In the genomic region with DNA sequence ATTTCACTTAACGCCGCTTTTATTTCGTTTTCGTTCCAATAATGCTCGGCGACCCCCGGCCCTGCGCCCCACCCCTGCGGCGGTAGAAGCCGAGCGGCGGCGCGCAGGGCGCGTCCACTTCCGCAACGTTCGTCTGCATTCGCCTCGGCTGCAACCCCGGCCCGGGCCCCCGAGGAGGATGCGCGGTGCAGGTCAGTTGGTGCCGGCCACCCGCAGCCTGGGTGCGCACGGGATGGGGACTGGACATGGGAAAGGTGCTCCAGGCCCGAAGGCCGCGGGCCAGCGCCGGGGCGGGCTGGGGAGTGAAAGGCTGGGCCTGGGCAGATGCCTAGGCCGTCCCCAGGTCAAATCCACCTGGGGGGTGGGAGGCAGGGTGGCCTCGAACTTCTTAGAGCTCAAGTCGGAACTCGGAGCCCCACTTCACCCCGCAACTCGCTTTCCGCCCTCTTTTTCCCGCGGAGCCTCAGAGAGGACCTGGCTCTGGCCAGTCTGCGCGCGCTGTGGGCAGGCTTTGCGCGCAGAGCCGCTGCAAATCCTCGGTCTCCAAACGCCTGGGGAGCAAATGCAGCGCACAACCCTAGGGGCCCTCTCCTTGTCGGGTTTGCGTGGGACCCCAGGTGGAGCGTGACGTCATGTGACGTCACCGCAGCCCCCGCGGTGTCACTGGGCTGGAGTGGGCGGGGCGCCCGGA, we compare ENCODE assay signal across 7 cellular contexts. TPM values are rescaled to one million over a fixed set of nuclear protein-coding genes. Genes with fewer than 3 reads are reported as not detected.
DNase-seq lines count a peak whose midpoint lies in the region; ATAC-seq and TF ChIP-seq lines count a peak whose summit lies in the region.

No MANE protein-coding gene starts in this region.

- H3K9me3 ChIP-seq in HUES6 (ENCODE audit: control insufficient read depth, insufficient read depth, low read depth, low read length), result no peaks in the 10 kb centered on the region

- no peak overlapping the region for H3K27ac ChIP-seq in HUES6 (ENCODE audit: low read depth, low read length)

- no peaks in the 10 kb centered on the region for H3K36me3 ChIP-seq in HUES6 (ENCODE audit: control insufficient read depth, insufficient read depth, low read length)

- H3K27me3 ChIP-seq in HUES6 (ENCODE audit: control insufficient read depth, insufficient read depth, low read length), result peaks cover 100% of the 10 kb centered on the region

- ATAC-seq in esophagus mucosa (peak; percentile 15), HG02678 (IDR thresholded peaks at IDR 0.05; ENCODE audit: unreplicated experiment) (no peak)

- no peak overlapping the region for H3K9ac ChIP-seq in HUES6 (ENCODE audit: low read length)

- no peaks in the 10 kb centered on the region for H3K9me3 Mint-ChIP-seq in Calu3 (ENCODE audit: low read depth, unreplicated experiment)
- H3K9me3 Mint-ChIP-seq in osteocyte (ENCODE audit: unreplicated experiment), result no peaks in the 10 kb centered on the region

- peaks cover 7% of the 10 kb centered on the region for H3K4me1 Mint-ChIP-seq in Calu3 (ENCODE audit: low read depth, unreplicated experiment)
- peaks cover 40% of the 10 kb centered on the region for H3K4me1 Mint-ChIP-seq in osteocyte (ENCODE audit: unreplicated experiment)

- no TSS peak for BruUV-seq in Calu3 (replicated peaks; lab: Mats Ljungman, UMichigan)

- H3K4me3 Mint-ChIP-seq in Calu3 (ENCODE audit: low read depth, unreplicated experiment) (peak overlapping the region; percentile 11), osteocyte (ENCODE audit: unreplicated experiment) (peak overlapping the region; percentile 55)

- intact Hi-C loops in Calu3 (cut with micrococcal nuclease; ENCODE audit: unreplicated experiment), result no loop called here

- peaks cover 43% of the 10 kb centered on the region for H3K4me1 ChIP-seq in HUES6 (ENCODE audit: control insufficient read depth, insufficient read depth, low read length)

- CTCF ChIA-PET in Calu3 (lab: Charles Lee), result no interaction called here

- no peak for DNase-seq in Calu3
- DNase-seq in osteocyte (ENCODE audit: extremely low spot score, unreplicated experiment), result no peak
- DNase-seq in SKM-1 treated with dmso at 0.1 percent for 144 hours (lab: John Stamatoyannopoulos, UW; ENCODE audit: unreplicated experiment), result no peak
- no peak for DNase-seq in NCI-H524 (lab: John Stamatoyannopoulos, UW)

- H3K27ac Mint-ChIP-seq in Calu3 (ENCODE audit: unreplicated experiment), result peak overlapping the region; percentile 6
- no peak overlapping the region for H3K27ac Mint-ChIP-seq in osteocyte (ENCODE audit: unreplicated experiment)

- peaks cover 36% of the 10 kb centered on the region for H3K36me3 Mint-ChIP-seq in Calu3 (ENCODE audit: insufficient read depth, unreplicated experiment)
- no peaks in the 10 kb centered on the region for H3K36me3 Mint-ChIP-seq in osteocyte (ENCODE audit: unreplicated experiment)

- TF ChIP-seq CTCF in Calu3 (IDR thresholded peaks at IDR 0.05; ENCODE audit: unreplicated experiment) (no peak), osteocyte (IDR thresholded peaks at IDR 0.05) (no peak)

- peak overlapping the region; percentile 49 for H3K4me3 ChIP-seq in HUES6 (ENCODE audit: low read depth, low read length)

- peaks cover 16% of the 10 kb centered on the region for H3K27me3 Mint-ChIP-seq in Calu3 (ENCODE audit: unreplicated experiment)
- H3K27me3 Mint-ChIP-seq in osteocyte (ENCODE audit: unreplicated experiment), result peaks cover 71% of the 10 kb centered on the region

RNA-seq across cellular contexts. Expression of gene TLX3, which starts 3.2 kb away (rescaled TPM):
- total RNA-seq in Calu3 (2022) (6.0 and 6.5 TPM in 2 replicates), esophagus mucosa (not detected), osteocyte (not detected in 2 replicates)
